Comparison of ENCODE assay signal across 21 cellular contexts in the genomic region with DNA sequence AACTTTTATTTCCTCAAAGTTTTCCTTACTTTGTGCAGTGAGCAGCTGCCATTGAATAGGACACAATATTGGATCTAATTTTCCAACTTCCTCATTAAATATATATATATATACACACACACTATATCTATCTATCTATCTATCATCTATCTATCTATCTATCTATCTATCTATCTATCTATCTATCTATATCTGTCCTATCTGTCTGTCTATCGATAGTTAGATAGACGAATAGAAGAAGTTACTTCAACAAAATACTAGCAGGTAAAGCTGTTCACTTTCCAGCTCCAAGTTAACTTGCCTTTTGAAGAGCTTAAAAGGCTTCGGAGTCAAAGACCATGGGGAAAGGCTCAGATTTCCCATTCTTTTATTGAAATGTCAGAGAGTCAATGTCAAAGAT. TPM values are rescaled to one million over a fixed set of nuclear protein-coding genes. Genes with fewer than 3 reads are reported as not detected.
DNase-seq lines count a peak whose midpoint lies in the region; FAIRE-seq and TF ChIP-seq lines count a peak whose summit lies in the region.
"Had no signal": no experiment of that assay in that cellular context is flagged by ENCODE, and none has a peak within 500 bp of the region (broad histone marks: within the 10 kb centered on the region; RNA-seq: fewer than 3 reads in every experiment).

No MANE protein-coding gene starts in this region.

- H2BK5ac ChIP-seq in mesenchymal stem cell (ENCODE audit: low read depth, low read length, poor library complexity, severe bottlenecking), result no peak overlapping the region

- H3K36me3 Mint-ChIP-seq in HFFc6 (ENCODE audit: low read depth) (peaks cover 3% of the 10 kb centered on the region), astrocyte (ENCODE audit: low read depth, unreplicated experiment) (no peaks in the 10 kb centered on the region)

- H3K4me3 Mint-ChIP-seq in HFFc6, result no peak overlapping the region
- H3K4me3 Mint-ChIP-seq in astrocyte (ENCODE audit: unreplicated experiment), result no peak overlapping the region

- no peak overlapping the region for H3K18ac ChIP-seq in mesenchymal stem cell (ENCODE audit: low read depth in 1 of 2, low read length in 2 of 2)

- DNase-seq in HFFc6, result no peak
- DNase-seq in astrocyte (ENCODE audit: low read depth), result no peak
- DNase-seq in mesenchymal stem cell, result no peak
- no peak for DNase-seq in NCI-H69 (lab: John Stamatoyannopoulos, UW)
- DNase-seq in posterior cingulate gyrus, result no peak
- DNase-seq in NCI-H2029 treated with DMSO at 0.1 percent for 48 hours (lab: John Stamatoyannopoulos, UW), result no peak
- DNase-seq: CD4-positive, alpha-beta memory T cell; DMS153; H7; KG1; NCI-H1092 treated with DMSO at 0.1 percent for 48 hours; NCI-H1436 treated with DMSO at 0.1 percent for 48 hours; NCI-H1930; NCI-H2227 treated with DMSO at 0.1 percent for 48 hours; NCI-H510A; NCI-H774; NK-92 treated with Interleukin-12 subunit alpha and Interleukin-12 subunit beta, amount 100 ng/mL, for 24 hours; Peyer's patch had no signal

- H3K9me3 ChIP-seq in astrocyte (ENCODE audit: insufficient read depth, low read depth, low read length), result no peaks in the 10 kb centered on the region
- H3K9me3 ChIP-seq in mesenchymal stem cell (ENCODE audit: control insufficient read depth, low read length), result no peaks in the 10 kb centered on the region
- H3K9me3 ChIP-seq: BLaER1, Peyer's patch had no signal

- no peaks in the 10 kb centered on the region for H3K36me3 ChIP-seq in astrocyte (ENCODE audit: insufficient read depth, low read length)
- no peaks in the 10 kb centered on the region for H3K36me3 ChIP-seq in mesenchymal stem cell (ENCODE audit: control insufficient read depth in 1 of 2, insufficient read depth in 2 of 2, low read depth in 1 of 2, low read length in 2 of 2)
- H3K36me3 ChIP-seq: BLaER1, Peyer's patch had no signal

- H3K79me2 ChIP-seq in astrocyte (ENCODE audit: insufficient read depth, low read length), result peaks cover 13% of the 10 kb centered on the region

- H3K23ac ChIP-seq in mesenchymal stem cell (ENCODE audit: low read length in 2 of 2), result no peak overlapping the region

- H2AFZ ChIP-seq in astrocyte (ENCODE audit: low read depth, low read length) (no peak overlapping the region), mesenchymal stem cell (ENCODE audit: low read depth, low read length) (no peak overlapping the region)

- no peak overlapping the region for H4K8ac ChIP-seq in mesenchymal stem cell (ENCODE audit: low read length)

- H3K4me1 ChIP-seq in astrocyte (ENCODE audit: insufficient read depth, low read length) (peaks cover 39% of the 10 kb centered on the region), mesenchymal stem cell (ENCODE audit: control insufficient read depth, insufficient read depth, low read depth, low read length) (peaks cover 8% of the 10 kb centered on the region)
- H3K4me1 ChIP-seq: Peyer's patch had no signal

- TF ChIP-seq CTCF in HFFc6 (IDR thresholded peaks at IDR 0.05) (no peak), astrocyte (IDR thresholded peaks at IDR 0.05; ENCODE audit: insufficient read depth, low read depth, low read length) (no peak)

- H3K4me2 ChIP-seq in astrocyte (ENCODE audit: low read length) (no peak overlapping the region), mesenchymal stem cell (ENCODE audit: low read length, poor library complexity, severe bottlenecking) (no peak overlapping the region)

- H3K9ac ChIP-seq in astrocyte (ENCODE audit: low read length) (no peak overlapping the region), mesenchymal stem cell (ENCODE audit: low read length) (no peak overlapping the region)
- H3K9ac ChIP-seq: BLaER1 had no signal

- FAIRE-seq in astrocyte (lab: Jason Lieb, UNC), result no peak
- FAIRE-seq: GM19239 had no signal

- no peak overlapping the region for H3K14ac ChIP-seq in mesenchymal stem cell (ENCODE audit: low read length in 2 of 2)

- no peak overlapping the region for H3K4me3 ChIP-seq in astrocyte (ENCODE audit: insufficient read depth, low read depth, low read length)
- H3K4me3 ChIP-seq in mesenchymal stem cell (ENCODE audit: insufficient read depth in 1 of 2, low read depth in 1 of 2, low read length in 2 of 2), result no peak overlapping the region
- H3K4me3 ChIP-seq: BLaER1, Peyer's patch had no signal

- H3K27ac ChIP-seq in astrocyte (ENCODE audit: low read depth, low read length) (no peak overlapping the region), mesenchymal stem cell (ENCODE audit: low read length, poor library complexity, severe bottlenecking) (no peak overlapping the region), temporal lobe (ENCODE audit: low read depth, low read length) (peak overlapping the region; percentile 86)
- H3K27ac ChIP-seq: BLaER1, Peyer's patch had no signal

- H2BK120ac ChIP-seq in mesenchymal stem cell (ENCODE audit: low read depth, low read length), result peak overlapping the region; percentile 85

- H4K91ac ChIP-seq in mesenchymal stem cell (ENCODE audit: low read length), result no peak overlapping the region

- H3K79me1 ChIP-seq in mesenchymal stem cell (replicated peaks; ENCODE audit: low read length, poor library complexity, severe bottlenecking), result no peaks in the 10 kb centered on the region

- intact Hi-C loops in posterior cingulate gyrus (cut with DNase I), result no loop called here

- H3K27me3 Mint-ChIP-seq in HFFc6 (ENCODE audit: insufficient read depth), result no peaks in the 10 kb centered on the region; the same call in 1 of the 2 replicates
- no peaks in the 10 kb centered on the region for H3K27me3 Mint-ChIP-seq in astrocyte (ENCODE audit: low read depth, unreplicated experiment)

- no peak overlapping the region for H2BK12ac ChIP-seq in mesenchymal stem cell (ENCODE audit: low read length in 2 of 2)

- H4K20me1 ChIP-seq in astrocyte (ENCODE audit: insufficient read depth, low read length), result peaks cover 3% of the 10 kb centered on the region

- peaks cover 50% of the 10 kb centered on the region for H3K4me1 Mint-ChIP-seq in HFFc6 (ENCODE audit: low read depth)
- H3K4me1 Mint-ChIP-seq in astrocyte (ENCODE audit: low read depth, unreplicated experiment), result peaks cover 24% of the 10 kb centered on the region

- no peak overlapping the region for H2AK5ac ChIP-seq in mesenchymal stem cell (ENCODE audit: low read length, severe bottlenecking)

- 83% methylated on average over 2 of the region's 3 CpGs for WGBS in mesenchymal stem cell

- H3K9me3 Mint-ChIP-seq in HFFc6 (no peaks in the 10 kb centered on the region), astrocyte (ENCODE audit: unreplicated experiment) (no peaks in the 10 kb centered on the region)

- no peaks in the 10 kb centered on the region for H3K27me3 ChIP-seq in astrocyte (ENCODE audit: insufficient read depth, low read length)
- no peaks in the 10 kb centered on the region for H3K27me3 ChIP-seq in mesenchymal stem cell (ENCODE audit: control insufficient read depth in 1 of 2, insufficient read depth in 1 of 2, low read length in 2 of 2)
- H3K27me3 ChIP-seq: Peyer's patch had no signal

- no peak overlapping the region for H2BK15ac ChIP-seq in mesenchymal stem cell (ENCODE audit: low read depth, poor library complexity, severe bottlenecking)

- no peak overlapping the region for H3K4ac ChIP-seq in mesenchymal stem cell (ENCODE audit: low read depth in 1 of 2, low read length in 2 of 2)

- H3K27ac Mint-ChIP-seq in HFFc6 (peak overlapping the region; percentile 63), astrocyte (ENCODE audit: unreplicated experiment) (peak overlapping the region; percentile 62)

RNA-seq across cellular contexts. Expression of a gene that starts 3.6 kb away (rescaled TPM):
- total RNA-seq in HFFc6 (2021; fragmentation: NEBNext Ultra II Directional; extraction: Animal tissue kit (Norgen Biotek cat#: 25700)), result 10 to 100 TPM; 64.8 to 82.5 (median 74.7) TPM
- total RNA-seq in astrocyte (161 and 210 TPM in 2 replicates), temporal lobe (60.5 TPM)
- polyA plus RNA-seq in mesenchymal stem cell (2013, experiment 1 of 2), result 41.4 TPM
- 40.1 TPM for polyA plus RNA-seq in mesenchymal stem cell (2013, experiment 2 of 2)
